Comparison of ENCODE assay signal across 8 cellular contexts in genomic region chr1:174159253-174160108, GRCh38. TPM values are rescaled to one million over a fixed set of nuclear protein-coding genes. Genes with fewer than 3 reads are reported as not detected.
DNase-seq lines count a peak whose midpoint lies in the region; ATAC-seq and TF ChIP-seq lines count a peak whose summit lies in the region.

RABGAP1L (plus strand) TSS chr1:174159520.

- H3K9ac ChIP-seq in SK-N-SH = peak within 1 kb of the TSS; percentile 86

- no peaks in the 10 kb centered on the region for H3K27me3 ChIP-seq in SK-N-SH (ENCODE audit: insufficient read depth)

- peak; percentile 58 for ATAC-seq in HG02571 (IDR thresholded peaks at IDR 0.05; ENCODE audit: unreplicated experiment)

- no peak for TF ChIP-seq RAD21 in SK-N-SH (IDR thresholded peaks at IDR 0.05; ENCODE audit: low read length)

- peaks cover 4% of the 10 kb centered on the region for H3F3A ChIP-seq in SK-N-SH (replicated peaks; ENCODE audit: insufficient read depth)

- H3K36me3 ChIP-seq in SK-N-SH (replicated peaks in 1 of 2; ENCODE audit: control insufficient read depth in 1 of 2, insufficient read depth in 2 of 2, low read length in 1 of 2) = no peaks in the 10 kb centered on the region

- H2AFZ ChIP-seq in SK-N-SH (ENCODE audit: low read depth) = peak within 1 kb of the TSS; percentile 96

- peaks cover 0 to 3% of the 10 kb centered on the region in 2 experiments; a peak in 2 of 4 replicates for H3K4me1 ChIP-seq in SK-N-SH (ENCODE audit: control insufficient read depth in 1 of 2, insufficient read depth in 2 of 2, low read depth in 1 of 2, low read length in 1 of 2)

- H3K4me2 ChIP-seq in SK-N-SH = peak within 1 kb of the TSS; percentile 95

- H3K79me2 ChIP-seq in SK-N-SH (ENCODE audit: insufficient read depth) = peaks cover 29% of the 10 kb centered on the region

- no peaks in the 10 kb centered on the region for H3K9me3 ChIP-seq in SK-N-SH

- CTCF ChIA-PET in SK-N-SH (lab: Yijun Ruan, JAX) = no interaction called here

- no peaks in the 10 kb centered on the region for H4K20me1 ChIP-seq in SK-N-SH (ENCODE audit: insufficient read depth)

- no peaks in the 10 kb centered on the region for H3K9me2 ChIP-seq in SK-N-SH

- POLR2A ChIA-PET in SK-N-SH (lab: Yijun Ruan, JAX) = no interaction called here

- under 1% methylated on average over 33 of the region's 97 CpGs for WGBS in SK-N-SH (ENCODE audit: low lambda C conversion rate)

- no peak for TF ChIP-seq CTCF in SK-N-SH (IDR thresholded peaks at IDR 0.05)

- peak within 1 kb of the TSS; percentile 92 for H3K4me3 ChIP-seq in SK-N-SH (ENCODE audit: low read depth in 2 of 2, low read length in 1 of 2)

- peak within 1 kb of the TSS; percentile 67 to 87; a peak in 3 of 4 replicates for H3K27ac ChIP-seq in SK-N-SH (ENCODE audit: low read depth in 2 of 2, low read length in 1 of 2)
- H3K27ac ChIP-seq in substantia nigra (ENCODE audit: low read depth, low read length, poor library complexity, severe bottlenecking) = peak within 1 kb of the TSS; percentile 81

- no peak; a peak in 1 of 4 replicates for TF ChIP-seq EP300 in SK-N-SH (IDR thresholded peaks at IDR 0.05; ENCODE audit: borderline replicate concordance in 1 of 2, low read depth in 1 of 2, low read length in 1 of 2)

- peak; percentile 83 for DNase-seq in GM04504 (ENCODE audit: low read depth)
- DNase-seq in NCI-H1048 (lab: John Stamatoyannopoulos, UW) = peak; percentile 99
- DNase-seq in SK-N-SH = peak; percentile 97
- DNase-seq in activated naive CD4-positive, alpha-beta T cell treated with anti-CD3 and anti-CD28 coated beads, Interleukin-2, amount 50 U/mL, for 16 hours = peak; percentile 93
- DNase-seq in germinal center (ENCODE audit: low spot score) = peak; percentile 92
- peak; percentile 48 for DNase-seq in non-pigmented ciliary epithelial cell (ENCODE audit: low read depth)
- DNase-seq in substantia nigra (lab: John Stamatoyannopoulos, UW) = peak; percentile 45 to 99 (median 89)

TF ChIP-seq in SK-N-SH, 30 proteins besides CTCF, POLR2A, EP300 and RAD21:
- TF ChIP-seq USF2 (IDR thresholded peaks at IDR 0.05; ENCODE audit: borderline replicate concordance, low read depth, low read length) (no peak), MAX (IDR thresholded peaks at IDR 0.05; ENCODE audit: low read depth) (peak; percentile 13; the same call in 1 of the 2 replicates), MXI1 (IDR thresholded peaks at IDR 0.05; ENCODE audit: low read depth, low read length) (peak; percentile 68; the same call in 1 of the 2 replicates), POLR2AphosphoS5 (IDR thresholded peaks at IDR 0.05; ENCODE audit: low read depth, low read length) (peak; percentile 61), NRF1 (IDR thresholded peaks at IDR 0.05; ENCODE audit: low read depth, low read length) (peak; percentile 75), YY1 (IDR thresholded peaks at IDR 0.05; ENCODE audit: low read depth) (peak; percentile 21; the same call in 1 of the 2 replicates), SIN3A (IDR thresholded peaks at IDR 0.05; ENCODE audit: borderline replicate concordance, low read depth, low read length) (peak; percentile 25; the same call in 1 of the 2 replicates), CHD2 (IDR thresholded peaks at IDR 0.05; ENCODE audit: low read length, partially characterized antibody) (no peak), PBX3 (IDR thresholded peaks at IDR 0.05) (0 out of 2 replicates have a peak, but pooled peaks have one; percentile 2), REST (IDR thresholded peaks at IDR 0.05; ENCODE audit: low read depth, low read length) (no peak), MEF2A (IDR thresholded peaks at IDR 0.05; ENCODE audit: borderline replicate concordance, low read depth) (no peak), TAF1 (IDR thresholded peaks at IDR 0.05; ENCODE audit: borderline replicate concordance, low read depth, low read length) (peak; percentile 70)

RNA-seq across cellular contexts. Expression of gene RABGAP1L, which starts in this region (rescaled TPM):
- polyA plus RNA-seq in SK-N-SH (2012; rRNA removed) = 7.2 and 10.5 TPM in 2 replicates
- 9.5 and 11.1 TPM in 2 replicates for polyA plus RNA-seq in SK-N-SH (2012; cell fraction: cytosol; rRNA removed)
- polyA plus RNA-seq in SK-N-SH (2012; cell fraction: nucleus; rRNA removed) = 9.6 and 9.8 TPM in 2 replicates

Comparison
In these comparisons a context has a peak if more than half of its experiments do, and no peak if none do; other contexts are left out.
1. Peak in every context shown above with its lines: DNase-seq, ATAC-seq, H3K4me3 ChIP-seq and H3K27ac ChIP-seq.
2. DNase-seq: peak in every context shown above with its lines; median percentile 99 in NCI-H1048; 97 in SK-N-SH; 93 in activated naive CD4-positive, alpha-beta T cell treated with anti-CD3 and anti-CD28 coated beads, Interleukin-2, amount 50 U/mL, for 16 hours; 92 in germinal center; 89 in substantia nigra; 83 in GM04504; 48 in non-pigmented ciliary epithelial cell.